Comparison of ENCODE assay signal across 20 cellular contexts in the genomic region with DNA sequence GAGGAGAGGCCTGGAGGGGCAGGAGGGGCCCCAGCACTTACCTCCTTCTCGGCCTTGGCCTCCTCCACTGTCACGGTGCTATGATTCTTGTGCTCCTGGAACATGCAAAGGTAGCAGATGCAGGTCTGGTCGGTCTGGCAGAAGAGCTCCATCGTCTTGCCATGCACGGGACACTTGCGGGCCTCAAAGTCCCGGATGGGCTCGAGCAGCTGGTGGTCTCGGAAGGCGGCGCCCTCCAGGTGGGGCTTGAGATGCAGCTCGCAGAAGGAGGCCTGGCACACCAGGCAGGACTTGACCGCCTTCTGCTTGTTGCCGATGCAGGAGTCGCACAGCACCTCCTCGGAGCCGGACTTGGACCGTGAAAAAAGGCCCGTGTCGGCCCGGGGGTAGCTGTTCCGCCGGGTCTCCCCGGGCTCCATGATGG. TPM values are rescaled to one million over a fixed set of nuclear protein-coding genes. Genes with fewer than 3 reads are reported as not detected.
DNase-seq lines count a peak whose midpoint lies in the region; ATAC-seq and TF ChIP-seq lines count a peak whose summit lies in the region.
"Had no signal": no experiment of that assay in that cellular context is flagged by ENCODE, and none has a peak within 500 bp of the region (broad histone marks: within the 10 kb centered on the region; RNA-seq: fewer than 3 reads in every experiment).

No MANE protein-coding gene starts in this region.

- no peak for TF ChIP-seq POLR2A in erythroblast (IDR thresholded peaks at IDR 0.05; ENCODE audit: low read length)

- H3K4me1 Mint-ChIP-seq in natural killer cell = no peaks in the 10 kb centered on the region

- H3K36me3 ChIP-seq in urinary bladder (ENCODE audit: insufficient read depth) = no peaks in the 10 kb centered on the region
- H3K36me3 ChIP-seq: ovary, spleen, WERI-Rb-1 had no signal

- DNase-seq in cardiac septum (ENCODE audit: low spot score) (peak; percentile 69), Right ventricle myocardium superior (no peak), ecto neural progenitor cell (ENCODE audit: low spot score) (peak; percentile 36), natural killer cell (peak; percentile 12), erythroblast (lab: John Stamatoyannopoulos, UW) (no peak), NCI-H1417 treated with DMSO at 0.1 percent for 48 hours (lab: John Stamatoyannopoulos, UW) (no peak)
- DNase-seq: activated naive CD4-positive, alpha-beta T cell; cortex of kidney; hippocampal formation; NCI-H2107; stimulated activated naive CD4-positive, alpha-beta T cell treated with Interleukin-2 at 50 U/mL for 16 hours; WERI-Rb-1 had no signal

- no peaks in the 10 kb centered on the region for H3K4me1 ChIP-seq in urinary bladder (ENCODE audit: insufficient read depth)
- H3K4me1 ChIP-seq: spleen had no signal

- H3K27ac ChIP-seq in urinary bladder (ENCODE audit: low read depth) = peak overlapping the region; percentile 55
- H3K27ac ChIP-seq: HL-60, ovary, spleen, WERI-Rb-1 had no signal

- H3K4me3 Mint-ChIP-seq in natural killer cell = no peak overlapping the region

- ATAC-seq in Right ventricle myocardium superior (ENCODE audit: poor library complexity) (no peak), natural killer cell (no peak), HG02884 (IDR thresholded peaks at IDR 0.05; ENCODE audit: unreplicated experiment) (no peak)
- ATAC-seq: GM12878, Panc1 had no signal

- peak overlapping the region; percentile 22 for H3K4me3 ChIP-seq in urinary bladder (ENCODE audit: low read depth, low read length)
- H3K4me3 ChIP-seq: GM12878, ovary, spleen had no signal

- intact Hi-C loops in cardiac septum (cut with DNase I) (no loop called here), Right ventricle myocardium superior (cut with DNase I) (no loop called here), natural killer cell (cut with micrococcal nuclease) (no loop called here)

- H3K27me3 Mint-ChIP-seq in natural killer cell (ENCODE audit: low read depth in 2 of 2) = no peaks in the 10 kb centered on the region

- H3K36me3 Mint-ChIP-seq in natural killer cell = no peaks in the 10 kb centered on the region

- TF ChIP-seq CTCF in natural killer cell (IDR thresholded peaks at IDR 0.05) = no peak

- 91% methylated on average over 24 of the region's 24 CpGs for WGBS in urinary bladder

- no peaks in the 10 kb centered on the region for H3K9me3 Mint-ChIP-seq in natural killer cell

- no peak overlapping the region for H3K27ac Mint-ChIP-seq in natural killer cell

RNA-seq across cellular contexts. Expression of a gene that starts 0.7 kb away (rescaled TPM):
- total RNA-seq in cardiac septum = not detected
- not detected for total RNA-seq in Right ventricle myocardium superior
- total RNA-seq in natural killer cell = not detected
- total RNA-seq in urinary bladder = 32.3 TPM
- polyA plus RNA-seq in urinary bladder = 37.5 TPM
- total RNA-seq: fibroblast of lung, GM12878 had no signal
- polyA plus RNA-seq: fibroblast of lung had no signal

Comparison
In these comparisons a context has a peak if more than half of its experiments do, and no peak if none do; other contexts are left out.
1. DNase-seq: peak in cardiac septum (single experiment), ecto neural progenitor cell (single experiment) and natural killer cell (single experiment); none in Right ventricle myocardium superior (single experiment), erythroblast (0 of 2) and NCI-H1417 treated with DMSO at 0.1 percent for 48 hours (single experiment).
2. RNA of a gene that starts 0.7 kb away (total RNA-seq): 32.3 TPM in urinary bladder (single experiment); not detected in cardiac septum (single experiment), not detected in Right ventricle myocardium superior (single experiment) and not detected in natural killer cell; every median in the first group is over 10 times any median in the second.